In the genomic region with DNA sequence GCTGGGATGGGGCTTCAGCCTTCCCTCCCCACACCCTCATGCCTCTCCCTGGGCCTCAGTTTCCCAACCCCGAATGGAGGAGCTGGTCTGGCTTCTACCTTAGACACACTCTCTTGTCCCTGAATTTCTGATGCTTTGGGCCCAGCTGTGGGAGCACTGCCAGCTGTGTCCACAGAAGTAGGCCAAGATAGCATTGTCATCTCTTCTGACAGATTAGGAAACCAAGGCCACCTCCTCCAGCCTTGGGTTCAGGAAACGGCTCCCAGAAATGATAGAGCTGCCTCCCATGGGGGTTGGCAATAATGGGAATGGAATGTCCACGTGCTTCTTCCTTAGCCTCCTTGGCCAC, we compare ENCODE assay signal across 8 cellular contexts. TPM values are rescaled to one million over a fixed set of nuclear protein-coding genes. Genes with fewer than 3 reads are reported as not detected.
DNase-seq lines count a peak whose midpoint lies in the region; ATAC-seq and TF ChIP-seq lines count a peak whose summit lies in the region.

No MANE protein-coding gene starts in this region.

- no peak overlapping the region for H2BK12ac ChIP-seq in neuronal stem cell (ENCODE audit: low read length)

- H3K4me3 Mint-ChIP-seq in CD4-positive, alpha-beta T cell, result peak overlapping the region; percentile 85
- H3K4me3 Mint-ChIP-seq in endothelial cell (ENCODE audit: unreplicated experiment), result peak overlapping the region; percentile 62

- no peak overlapping the region for H4K91ac ChIP-seq in neuronal stem cell (ENCODE audit: low read depth, low read length, poor library complexity)

- no peak for ATAC-seq in CD4-positive, alpha-beta T cell (ENCODE audit: poor library complexity)
- ATAC-seq in GM21825 (IDR thresholded peaks at IDR 0.05; ENCODE audit: unreplicated experiment) (no peak), HG03025 (IDR thresholded peaks at IDR 0.05; ENCODE audit: low FRiP score, unreplicated experiment) (no peak), GM18858 (IDR thresholded peaks at IDR 0.05; ENCODE audit: unreplicated experiment) (no peak)

- no peaks in the 10 kb centered on the region for H3K27me3 Mint-ChIP-seq in CD4-positive, alpha-beta T cell
- peaks cover 3% of the 10 kb centered on the region for H3K27me3 Mint-ChIP-seq in endothelial cell (ENCODE audit: unreplicated experiment)

- peak overlapping the region; percentile 60 for H3K23ac ChIP-seq in neuronal stem cell (ENCODE audit: low read depth, low read length, poor library complexity)

- H3K4ac ChIP-seq in neuronal stem cell (ENCODE audit: low read length), result no peak overlapping the region

- POLR2A ChIA-PET in CD4-positive, alpha-beta T cell (lab: Charles Lee), result interaction anchor here (1.2 to 5.6 kb wide), 6 partner anchors 20 to 839 kb away, joined by 3 to 46 read pairs (median 4); no protein-coding TSS in a partner anchor

- WGBS in neuronal stem cell (ENCODE audit: extremely low coverage in 2 of 2, insufficient read length in 2 of 2, insufficient replicate concordance in 1 of 2), 2 donors, result no CpG with 5 or more reads among the region's 3 CpGs

- H3K9me3 ChIP-seq in CD4-positive, alpha-beta T cell (ENCODE audit: control insufficient read depth, low read length), result no peaks in the 10 kb centered on the region
- no peaks in the 10 kb centered on the region for H3K9me3 ChIP-seq in OCI-LY3 (ENCODE audit: insufficient read depth, low read length)
- H3K9me3 ChIP-seq in neuronal stem cell (replicated peaks in 1 of 2; ENCODE audit: control insufficient read depth in 2 of 2, insufficient read depth in 1 of 2, low read depth in 1 of 2, low read length in 2 of 2), result no peaks in the 10 kb centered on the region

- H3K27ac Mint-ChIP-seq in CD4-positive, alpha-beta T cell, result peak overlapping the region; percentile 81
- no peak overlapping the region for H3K27ac Mint-ChIP-seq in endothelial cell (ENCODE audit: unreplicated experiment)

- no peaks in the 10 kb centered on the region for H3K27me3 ChIP-seq in CD4-positive, alpha-beta T cell (ENCODE audit: control insufficient read depth, insufficient read depth, low read length)
- H3K27me3 ChIP-seq in OCI-LY3 (ENCODE audit: low read depth, low read length) (no peaks in the 10 kb centered on the region), neuronal stem cell (ENCODE audit: control insufficient read depth in 3 of 3, insufficient read depth in 3 of 3, low read depth in 1 of 3, low read length in 3 of 3) (peaks cover 0 to 12% (median 0%) of the 10 kb centered on the region in 3 experiments)

- no peak overlapping the region for H4K8ac ChIP-seq in neuronal stem cell (ENCODE audit: low read depth, low read length)

- H3K27ac ChIP-seq in CD4-positive, alpha-beta T cell (ENCODE audit: low read depth, low read length), result no peak overlapping the region
- H3K27ac ChIP-seq in OCI-LY3 (ENCODE audit: low read length), result peak overlapping the region; percentile 80
- H3K27ac ChIP-seq in neuronal stem cell (replicated peaks; ENCODE audit: low read length), result no peak overlapping the region

- H3K9ac ChIP-seq in OCI-LY3 (ENCODE audit: low read length) (peak overlapping the region; percentile 99), neuronal stem cell (ENCODE audit: low read depth, low read length, poor library complexity) (no peak overlapping the region)

- H3K4me1 ChIP-seq in OCI-LY3 (ENCODE audit: low read length) (peaks cover 25% of the 10 kb centered on the region), neuronal stem cell (ENCODE audit: control insufficient read depth in 2 of 2, insufficient read depth in 1 of 2, low read depth in 1 of 2, low read length in 2 of 2) (peaks cover 14% of the 10 kb centered on the region in 2 donors)

- peaks cover 52% of the 10 kb centered on the region for H3K36me3 Mint-ChIP-seq in CD4-positive, alpha-beta T cell (ENCODE audit: low read depth)
- H3K36me3 Mint-ChIP-seq in endothelial cell (ENCODE audit: low read depth, unreplicated experiment), result peaks cover 17% of the 10 kb centered on the region

- peak overlapping the region; percentile 97 for H2AK5ac ChIP-seq in neuronal stem cell (ENCODE audit: low read depth, low read length)

- H3K18ac ChIP-seq in neuronal stem cell (ENCODE audit: low read length), result no peak overlapping the region

- TF ChIP-seq CTCF in CD4-positive, alpha-beta T cell (IDR thresholded peaks at IDR 0.05), result no peak
- TF ChIP-seq CTCF in OCI-LY3 (IDR thresholded peaks at IDR 0.05; ENCODE audit: low read depth, low read length) (no peak), endothelial cell (IDR thresholded peaks at IDR 0.05; ENCODE audit: unreplicated experiment) (no peak)

- peak overlapping the region; percentile 99 for H3K4me3 ChIP-seq in OCI-LY3 (ENCODE audit: low read length)
- H3K4me3 ChIP-seq in neuronal stem cell (ENCODE audit: low read length in 2 of 2), result peak overlapping the region in 1 of 2 donors; percentile 90

- H2BK120ac ChIP-seq in neuronal stem cell (ENCODE audit: low read depth, low read length), result no peak overlapping the region

- intact Hi-C loops in CD4-positive, alpha-beta T cell (cut with DNase I, micrococcal nuclease), result loop anchor here in 1 of 2 experiments (2.0 to 10.0 kb wide), 5 partner anchors 56 to 1311 kb away; no protein-coding TSS in a partner anchor

- H4K20me1 ChIP-seq in OCI-LY3 (ENCODE audit: insufficient read depth, low read length), result peaks cover 50% of the 10 kb centered on the region

- CTCF ChIA-PET in CD4-positive, alpha-beta T cell (lab: Charles Lee), result interaction anchor here (1.1 to 1.7 kb wide), 4 partner anchors 26 to 153 kb away, joined by 3 to 6 read pairs (median 4); a partner anchor contains a TSS

- H3K4me1 Mint-ChIP-seq in CD4-positive, alpha-beta T cell (ENCODE audit: low read depth), result peaks cover 27% of the 10 kb centered on the region
- H3K4me1 Mint-ChIP-seq in endothelial cell (ENCODE audit: unreplicated experiment), result no peaks in the 10 kb centered on the region

- no peak overlapping the region for H3K14ac ChIP-seq in neuronal stem cell (ENCODE audit: low read length)

- H2AFZ ChIP-seq in OCI-LY3 (ENCODE audit: low read depth, low read length), result no peak overlapping the region
- H2AFZ ChIP-seq in neuronal stem cell (ENCODE audit: low read length), result no peak overlapping the region

- no peak for DNase-seq in CD4-positive, alpha-beta T cell
- no peak for DNase-seq in endothelial cell (ENCODE audit: low spot score)
- no peak for DNase-seq in neuronal stem cell (ENCODE audit: low spot score)
- no peak for DNase-seq in activated CD4-positive, alpha-beta T cell treated with anti-CD3 and anti-CD28 coated beads, Interleukin-2, amount 50 U/mL, for 4 hours

- H3K36me3 ChIP-seq in OCI-LY3 (replicated peaks; ENCODE audit: low read depth, low read length), result peaks cover 38% of the 10 kb centered on the region
- H3K36me3 ChIP-seq in neuronal stem cell (replicated peaks in 1 of 2; ENCODE audit: control insufficient read depth in 2 of 2, insufficient read depth in 2 of 2, low read length in 2 of 2), result peaks cover 34 to 53% of the 10 kb centered on the region in 2 donors

- H2BK15ac ChIP-seq in neuronal stem cell (ENCODE audit: low read length), result no peak overlapping the region

- peak overlapping the region; percentile 90 for H3K4me2 ChIP-seq in OCI-LY3 (ENCODE audit: low read length)
- H3K4me2 ChIP-seq in neuronal stem cell (ENCODE audit: insufficient read depth, low read length, poor library complexity, severe bottlenecking), result peak overlapping the region; percentile 100

- peaks cover 11% of the 10 kb centered on the region for H3K79me1 ChIP-seq in neuronal stem cell (ENCODE audit: low read depth, low read length)

- no peaks in the 10 kb centered on the region for H3K9me3 Mint-ChIP-seq in CD4-positive, alpha-beta T cell
- H3K9me3 Mint-ChIP-seq in endothelial cell (ENCODE audit: unreplicated experiment), result no peaks in the 10 kb centered on the region

- peaks cover 41% of the 10 kb centered on the region for H3K79me2 ChIP-seq in OCI-LY3 (ENCODE audit: low read length)

- no peak overlapping the region for H2BK5ac ChIP-seq in neuronal stem cell (ENCODE audit: low read length)

RNA-seq across cellular contexts. Expression of a gene that starts 1.3 kb away (rescaled TPM):
- 10 to 100 TPM; 42.4 to 42.7 TPM for total RNA-seq in CD4-positive, alpha-beta T cell
- 21.9 TPM for total RNA-seq in endothelial cell (ENCODE audit: unreplicated experiment)
- 42.1 TPM for polyA plus RNA-seq in neuronal stem cell (2013, experiment 1 of 2)
- 42.3 TPM for polyA plus RNA-seq in neuronal stem cell (2013, experiment 2 of 2)
